Comparison of ENCODE assay signal across 8 cellular contexts in the genomic region with DNA sequence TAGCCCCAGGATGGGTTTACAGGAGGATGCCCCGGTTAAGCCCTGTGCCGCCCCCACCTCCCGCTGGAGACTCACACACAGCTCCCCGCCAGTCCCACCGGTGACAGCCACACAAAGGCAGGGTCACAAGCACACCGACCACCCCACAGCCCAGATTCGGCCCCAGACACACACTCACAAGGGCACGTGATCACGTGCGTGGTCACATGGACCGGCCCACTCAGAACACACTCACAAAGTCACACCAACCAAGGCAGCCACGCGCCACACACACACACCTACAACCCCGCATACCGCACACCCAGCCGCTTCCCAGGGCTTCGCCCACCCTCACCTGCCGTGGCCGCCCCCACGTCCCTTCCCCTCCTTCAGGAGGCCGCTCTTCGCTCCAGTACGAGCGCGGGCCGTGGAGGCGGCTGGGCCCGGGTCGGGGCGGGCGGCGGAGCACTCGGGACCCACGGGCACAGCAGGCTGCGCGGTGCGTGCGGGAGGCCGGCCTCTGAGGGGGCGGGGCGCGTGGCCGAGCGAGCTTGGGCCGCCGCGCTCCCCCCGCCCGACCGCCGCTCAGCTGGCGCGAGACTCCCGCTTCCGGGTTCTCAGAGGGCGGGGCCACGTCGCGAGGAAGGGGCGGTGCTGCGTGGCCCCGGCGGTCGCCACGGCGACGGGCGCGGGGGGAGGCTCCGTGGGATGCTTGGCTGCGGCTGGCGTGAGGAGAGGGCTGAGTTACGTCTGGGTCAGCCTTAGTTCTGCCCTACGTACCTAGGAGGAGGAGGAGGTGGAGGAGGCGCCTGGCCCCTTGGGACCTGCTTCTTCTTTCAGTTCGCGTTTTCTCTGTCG. TPM values are rescaled to one million over a fixed set of nuclear protein-coding genes. Genes with fewer than 3 reads are reported as not detected.
DNase-seq lines count a peak whose midpoint lies in the region; ATAC-seq and TF ChIP-seq lines count a peak whose summit lies in the region.

A gene with protein sequence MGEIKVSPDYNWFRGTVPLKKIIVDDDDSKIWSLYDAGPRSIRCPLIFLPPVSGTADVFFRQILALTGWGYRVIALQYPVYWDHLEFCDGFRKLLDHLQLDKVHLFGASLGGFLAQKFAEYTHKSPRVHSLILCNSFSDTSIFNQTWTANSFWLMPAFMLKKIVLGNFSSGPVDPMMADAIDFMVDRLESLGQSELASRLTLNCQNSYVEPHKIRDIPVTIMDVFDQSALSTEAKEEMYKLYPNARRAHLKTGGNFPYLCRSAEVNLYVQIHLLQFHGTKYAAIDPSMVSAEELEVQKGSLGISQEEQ (minus strand): TSS at position 584 of the 837 bp plus-strand sequence. CDS start 6,345 bp downstream, outside the sequence.

- H3K27me3 ChIP-seq in upper lobe of left lung, result no peaks in the 10 kb centered on the region

- peak in 2 of 6 experiments; percentile 5 to 25 for TF ChIP-seq CTCF in upper lobe of left lung (IDR thresholded peaks at IDR 0.05)

- H3K4me3 ChIP-seq in upper lobe of left lung, result peak within 1 kb of the TSS; percentile 77 to 99 (median 85)

- TF ChIP-seq EP300 in upper lobe of left lung (IDR thresholded peaks at IDR 0.05), result peak in 1 of 4 donors; percentile 7

- ATAC-seq in GM18498 (IDR thresholded peaks at IDR 0.05; ENCODE audit: unreplicated experiment) (peak; percentile 95), HG02885 (IDR thresholded peaks at IDR 0.05; ENCODE audit: poor library complexity, unreplicated experiment) (peak; percentile 97), left cardiac atrium (peak; percentile 97), upper lobe of left lung (ENCODE audit: low FRiP score in 2 of 2) (peak; percentile 98)

- H3K27ac ChIP-seq in upper lobe of left lung, result peak within 1 kb of the TSS; percentile 92 to 98 (median 93)

- intact Hi-C loops in T-helper 1 cell treated with Interleukin-12 subunit alpha and Interleukin-12 subunit beta and Interleukin-4 antibody, amounts not matched to agents 30 ng/mL and 1 ng/mL, for 36 hours (cut with micrococcal nuclease), result loop anchor here (1.0 to 2.0 kb wide), 10 partner anchors 40 to 826 kb away; a partner anchor contains a TSS
- intact Hi-C loops in left cardiac atrium (cut with DNase I) (loop anchor here in 1 of 2 donors (10.0 kb wide), 1 partner anchor 145 kb away; a partner anchor contains a TSS), posterior vena cava (cut with DNase I) (no loop called here)

- H3K9me3 ChIP-seq in upper lobe of left lung, result no peaks in the 10 kb centered on the region

- WGBS in upper lobe of left lung, 2 donors, result 1 to 2% methylated on average over 21 to 31 of the region's 78 CpGs

- peak; percentile 14 for DNase-seq in NCI-H1694 (lab: John Stamatoyannopoulos, UW)
- peak; percentile 90 for DNase-seq in amniotic epithelial cell (ENCODE audit: low read depth)
- peak; percentile 94 for DNase-seq in left cardiac atrium
- peak; percentile 98 for DNase-seq in posterior vena cava (ENCODE audit: low spot score)
- peak; percentile 96 to 99 for DNase-seq in upper lobe of left lung

- peak in 3 of 4 donors; percentile 34 to 84 (median 64) for TF ChIP-seq POLR2A in upper lobe of left lung (IDR thresholded peaks at IDR 0.05)

- H3K4me1 ChIP-seq in upper lobe of left lung, result peaks cover 30 to 50% (median 31%) of the 10 kb centered on the region in 4 donors

- H3K36me3 ChIP-seq in upper lobe of left lung, result no peaks in the 10 kb centered on the region

RNA-seq across cellular contexts. Expression of the gene that starts here (rescaled TPM):
- 58.2 and 63.6 TPM in 2 replicates for total RNA-seq in T-helper 1 cell treated with Interleukin-12 subunit alpha and Interleukin-12 subunit beta and Interleukin-4 antibody, amounts not matched to agents 30 ng/mL and 1 ng/mL, for 36 hours
- total RNA-seq in left cardiac atrium (10 to 100 TPM; 54.0 to 58.6 TPM), posterior vena cava (10 to 100 TPM; 65.8 to 78.2 TPM), upper lobe of left lung (100 to 1,000 TPM in 3 of 6 donors, 10 to 100 TPM in 3; 58.8 to 113 (median 94.7) TPM)

Comparison
In these comparisons a context has a peak if more than half of its experiments do, and no peak if none do; other contexts are left out.
1. Peak in every context shown above with its lines: DNase-seq, ATAC-seq, H3K4me3 ChIP-seq and H3K27ac ChIP-seq.
2. DNase-seq: peak in every context shown above with its lines; median percentile 98 in posterior vena cava; 98 in upper lobe of left lung; 94 in left cardiac atrium; 90 in amniotic epithelial cell; 14 in NCI-H1694.